ENCODE assay signal across 10 cellular contexts in the genomic region with DNA sequence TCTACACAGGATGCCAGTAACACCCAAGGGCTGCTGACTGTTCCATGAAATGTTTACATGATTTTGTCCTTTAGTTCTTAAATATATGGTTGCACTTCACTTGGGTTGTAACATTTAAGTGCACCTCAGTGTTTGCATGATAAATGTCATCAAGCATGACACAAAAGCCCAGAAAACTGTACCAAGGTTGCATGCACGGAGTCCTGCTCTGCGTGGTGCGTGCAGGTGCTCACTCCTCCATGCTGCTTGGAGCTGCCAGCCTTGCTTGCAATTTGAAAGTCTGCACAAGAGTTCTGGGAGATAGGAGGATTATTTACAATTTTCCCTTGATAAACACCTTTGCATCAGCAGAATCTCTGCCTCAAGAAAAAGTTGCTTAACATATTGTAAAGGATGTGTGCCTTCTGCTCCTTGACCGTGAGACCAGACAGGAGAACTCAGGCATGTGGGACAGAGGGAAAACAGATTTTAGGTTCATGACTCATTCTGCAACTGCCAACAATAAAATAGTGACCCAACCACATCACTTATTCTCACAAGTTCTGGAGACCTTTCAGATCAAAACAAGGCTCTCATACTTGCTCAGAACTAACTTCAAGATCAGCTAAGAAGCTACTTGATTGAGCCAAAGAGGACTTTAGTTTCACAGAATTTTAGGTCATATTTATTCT. TPM values are rescaled to one million over a fixed set of nuclear protein-coding genes. Genes with fewer than 3 reads are reported as not detected.
DNase-seq lines count a peak whose midpoint lies in the region; ATAC-seq and TF ChIP-seq lines count a peak whose summit lies in the region.
"Had no signal": no experiment of that assay in that cellular context is flagged by ENCODE, and none has a peak within 500 bp of the region (broad histone marks: within the 10 kb centered on the region; RNA-seq: fewer than 3 reads in every experiment).

No MANE protein-coding gene starts in this region.

- CTCF ChIA-PET in Calu3 (lab: Charles Lee) = no interaction called here
- CTCF ChIA-PET in HCT116 (lab: Charles Lee) = no interaction called here

- H3K36me3 ChIP-seq in HCT116 (ENCODE audit: control insufficient read depth in 1 of 2, insufficient read depth in 2 of 2, low read length in 2 of 2) (peaks cover 0 to 18% of the 10 kb centered on the region in 2 experiments), psoas muscle (ENCODE audit: insufficient read depth in 1 of 2, low read depth in 1 of 2) (no peaks in the 10 kb centered on the region)

- TF ChIP-seq CTCF in Calu3 (IDR thresholded peaks at IDR 0.05; ENCODE audit: unreplicated experiment) = no peak
- TF ChIP-seq CTCF in HCT116 (IDR thresholded peaks at IDR 0.05 in 2 of 3, conservative IDR thresholded peaks at IDR 0.05 in 1 of 3; ENCODE audit: borderline replicate concordance in 1 of 3, insufficient read depth in 1 of 3, low read depth in 2 of 3, low read length in 2 of 3) = no peak
- TF ChIP-seq CTCF in psoas muscle (IDR thresholded peaks at IDR 0.05) = no peak

- BruUV-seq in Calu3 (replicated peaks; lab: Mats Ljungman, UMichigan) (no TSS peak), HCT116 (replicated peaks; lab: Mats Ljungman, UMichigan) (no TSS peak)

- H3K4me2 ChIP-seq in HCT116 (ENCODE audit: low read length) = peak overlapping the region; percentile 30

- TF ChIP-seq POLR2A in HCT116 (IDR thresholded peaks at IDR 0.05; ENCODE audit: borderline replicate concordance, extremely low read depth, insufficient read depth, insufficient read length) = no peak

- peak overlapping the region; percentile 3; the same call in 1 of the 2 replicates for H3K27ac ChIP-seq in HCT116 (ENCODE audit: low read depth, low read length)
- H3K27ac ChIP-seq in psoas muscle = no peak overlapping the region
- H3K27ac ChIP-seq: HL-60 had no signal

- DNase-seq in Calu3 (no peak), HCT116 (ENCODE audit: low read depth, low spot score) (no peak), NCI-H748 (lab: John Stamatoyannopoulos, UW; ENCODE audit: unreplicated experiment) (peak; percentile 89), glomerular visceral epithelial cell (ENCODE audit: extremely low spot score) (peak; percentile 61), left colon (no peak), psoas muscle (no peak), NCI-H1092 treated with DMSO at 0.1 percent for 48 hours (lab: John Stamatoyannopoulos, UW) (no peak)
- DNase-seq: T-helper 2 cell had no signal

- 83 to 88% (median 83%) methylated on average over 4 of the region's 4 CpGs for WGBS in psoas muscle, 3 donors

- POLR2A ChIA-PET in HCT116 (lab: Charles Lee) = no interaction called here

- no peaks in the 10 kb centered on the region for H3K27me3 Mint-ChIP-seq in Calu3 (ENCODE audit: unreplicated experiment)

- H2AFZ ChIP-seq in HCT116 (ENCODE audit: low read depth, low read length, poor library complexity, severe bottlenecking) = no peak overlapping the region

- no peaks in the 10 kb centered on the region for H3K9me3 Mint-ChIP-seq in Calu3 (ENCODE audit: low read depth, unreplicated experiment)

- intact Hi-C loops in Calu3 (cut with micrococcal nuclease; ENCODE audit: unreplicated experiment) (no loop called here), HCT116 (cut with micrococcal nuclease) (no loop called here), left colon (cut with DNase I, micrococcal nuclease) (no loop called here), psoas muscle (cut with DNase I) (no loop called here)

- H3K4me1 ChIP-seq in HCT116 (ENCODE audit: control insufficient read depth in 1 of 2, insufficient read depth in 2 of 2, low read length in 2 of 2) (peaks cover 24 to 48% of the 10 kb centered on the region in 2 experiments), psoas muscle (no peaks in the 10 kb centered on the region)

- 0 out of 2 replicates have a peak overlapping the region, but pooled peaks have one; percentile 6 for H3K9ac ChIP-seq in HCT116 (ENCODE audit: low read length)

- H3K79me2 ChIP-seq in HCT116 (ENCODE audit: insufficient read depth, low read length) = peaks cover 2% of the 10 kb centered on the region; the same call in 1 of the 2 replicates

- RAD21 ChIA-PET in HCT116 (lab: Charles Lee; ENCODE audit: low non-redundant PET in 1 of 2, low total read pairs in 2 of 2, uncharacterized antibody in 2 of 2, unreplicated experiment in 2 of 2) = no interaction called here

- H3K36me3 Mint-ChIP-seq in Calu3 (ENCODE audit: insufficient read depth, unreplicated experiment) = no peaks in the 10 kb centered on the region

- H3K9me3 ChIP-seq in HCT116 (ENCODE audit: control insufficient read depth in 1 of 2, insufficient read depth in 1 of 2, low read depth in 1 of 2, low read length in 2 of 2) (no peaks in the 10 kb centered on the region), psoas muscle (no peaks in the 10 kb centered on the region)

- ATAC-seq in HCT116 = peak; percentile 74
- no peak for ATAC-seq in left colon
- ATAC-seq in psoas muscle = no peak
- ATAC-seq in HG03196 (IDR thresholded peaks at IDR 0.05; ENCODE audit: unreplicated experiment) = no peak

- H3K4me1 Mint-ChIP-seq in Calu3 (ENCODE audit: low read depth, unreplicated experiment) = peaks cover 14% of the 10 kb centered on the region

- no peaks in the 10 kb centered on the region for H4K20me1 ChIP-seq in HCT116 (ENCODE audit: insufficient read depth)

- H3K4me3 Mint-ChIP-seq in Calu3 (ENCODE audit: low read depth, unreplicated experiment) = no peak overlapping the region

- H3K4me3 ChIP-seq in HCT116 (replicated peaks in 1 of 2; ENCODE audit: low read depth in 1 of 2, low read length in 2 of 2) (no peak overlapping the region), psoas muscle (no peak overlapping the region)

- no peaks in the 10 kb centered on the region; the same call in 1 of the 2 replicates for H3K9me2 ChIP-seq in HCT116 (ENCODE audit: insufficient read depth)

- no peak for TF ChIP-seq RAD21 in HCT116 (IDR thresholded peaks at IDR 0.05; ENCODE audit: low read depth)

- peak overlapping the region; percentile 71 for H3K27ac Mint-ChIP-seq in Calu3 (ENCODE audit: unreplicated experiment)

- H3K27me3 ChIP-seq in HCT116 (ENCODE audit: insufficient read depth, low read length) (no peaks in the 10 kb centered on the region), psoas muscle (ENCODE audit: insufficient read depth in 3 of 3, low read length in 2 of 3) (no peaks in the 10 kb centered on the region)

TF ChIP-seq in HCT116, 20 proteins besides CTCF, POLR2A, EP300 and RAD21:
- TF ChIP-seq JUND (IDR thresholded peaks at IDR 0.05) (0 out of 2 replicates have a peak, but pooled peaks have one; percentile 4), ZNF274 (IDR thresholded peaks at IDR 0.05; ENCODE audit: low read depth, low read length) (no peak)
TF ChIP-seq in HCT116: peak in this region for 1.

RNA-seq across cellular contexts. Expression of a gene that starts 49.0 kb away (rescaled TPM):
- total RNA-seq in Calu3 (2022) = 7.9 and 12.2 TPM in 2 replicates
- total RNA-seq in HCT116 (2021; ENCODE audit: unreplicated experiment) = 13.9 TPM
- 4.4 and 4.8 TPM in 2 replicates for polyA plus RNA-seq in HCT116 (2012)
- total RNA-seq in left colon = 1 to 10 TPM; 6.9 to 7.8 TPM
- 1 to 10 TPM in 1 of 4 donors, under 1 TPM in 3; 0.15 to 1.6 (median 0.33) TPM for total RNA-seq in psoas muscle
- polyA plus RNA-seq in psoas muscle = under 1 TPM; 0.08 to 0.25 (median 0.22) TPM

Comparison
In these comparisons a context has a peak if more than half of its experiments do, and no peak if none do; other contexts are left out.
1. DNase-seq: peak in NCI-H748 (single experiment) and glomerular visceral epithelial cell (single experiment); none in Calu3 (single experiment), HCT116 (single experiment), left colon (0 of 2), psoas muscle (0 of 2) and NCI-H1092 treated with DMSO at 0.1 percent for 48 hours (single experiment).